Comparison of ENCODE assay signal across 22 cellular contexts in genomic region chr17:44293509-44294226, GRCh38. TPM values are rescaled to one million over a fixed set of nuclear protein-coding genes. Genes with fewer than 3 reads are reported as not detected.
DNase-seq lines count a peak whose midpoint lies in the region; ATAC-seq and TF ChIP-seq lines count a peak whose summit lies in the region.
"Had no signal": no experiment of that assay in that cellular context is flagged by ENCODE, and none has a peak within 500 bp of the region (broad histone marks: within the 10 kb centered on the region; RNA-seq: fewer than 3 reads in every experiment).

No MANE protein-coding gene starts in this region.

- 0 out of 2 replicates have a peak, but pooled peaks cover 5% of the 10 kb centered on the region for H3F3A ChIP-seq in MM.1S (ENCODE audit: insufficient read depth, low read length)

- H3K36me3 Mint-ChIP-seq in memory B cell, result no peaks in the 10 kb centered on the region

- WGBS in body of pancreas, 2 donors, result 80 to 83% methylated on average over 9 of the region's 9 CpGs

- H2AFZ ChIP-seq in MM.1S (ENCODE audit: low read length), result peak overlapping the region; percentile 35; the same call in 1 of the 2 replicates
- H2AFZ ChIP-seq: PC-9 had no signal

- DNase-seq in GM10248 (ENCODE audit: extremely low spot score) (peak; percentile 33), GM10266 (ENCODE audit: extremely low spot score) (peak; percentile 30), MM.1S (peak; percentile 84), memory B cell (ENCODE audit: low spot score in 2 of 2) (no peak), NCI-H774 (lab: John Stamatoyannopoulos, UW) (no peak), WERI-Rb-1 (no peak), body of pancreas (no peak)
- DNase-seq: ACHN, C1 segment of cervical spinal cord, DMS79 treated with DMSO at 0.1 percent for 48 hours, GOT3, NCI-H1417, NCI-H187, NCI-H2107, NCI-H510A, NCI-H82, PC-9, SIG-M5 had no signal

- H3K9me3 ChIP-seq in MM.1S (replicated peaks; ENCODE audit: insufficient read depth, low read length) (no peaks in the 10 kb centered on the region), WERI-Rb-1 (ENCODE audit: severe bottlenecking) (no peaks in the 10 kb centered on the region), body of pancreas (no peaks in the 10 kb centered on the region)

- POLR2A ChIA-PET in GM10248 (lab: Yijun Ruan, JAX), result no interaction called here

- CTCF ChIA-PET in GM10248 (lab: Yijun Ruan, JAX), result interaction anchor here (0.9 to 1.5 kb wide), 3 partner anchors 11 to 26 kb away, joined by 3 read pairs; no protein-coding TSS in a partner anchor

- H3K27me3 Mint-ChIP-seq in memory B cell, result peaks cover 11% of the 10 kb centered on the region

- no peaks in the 10 kb centered on the region for H3K9me3 Mint-ChIP-seq in memory B cell

- H3K27ac ChIP-seq in MM.1S (ENCODE audit: low read length), result peak overlapping the region; percentile 49; the same call in 1 of the 2 replicates
- H3K27ac ChIP-seq in WERI-Rb-1, result no peak overlapping the region
- H3K27ac ChIP-seq in body of pancreas, result no peak overlapping the region
- H3K27ac ChIP-seq: KMS-11, PC-9, RWPE1 had no signal

- H3K9me2 ChIP-seq in MM.1S (replicated peaks; ENCODE audit: insufficient read depth, low read length), result no peaks in the 10 kb centered on the region

- H3K9ac ChIP-seq in MM.1S (ENCODE audit: low read length), result no peak overlapping the region
- H3K9ac ChIP-seq: KMS-11 had no signal

- no peak overlapping the region for H3K4me3 Mint-ChIP-seq in memory B cell

- H3K4me1 ChIP-seq in MM.1S (ENCODE audit: low read length) (peaks cover 10% of the 10 kb centered on the region), body of pancreas (no peaks in the 10 kb centered on the region)

- no peak for TF ChIP-seq POLR2A in body of pancreas (IDR thresholded peaks at IDR 0.05)

- H3K36me3 ChIP-seq in MM.1S (replicated peaks; ENCODE audit: insufficient read depth, low read length) (no peaks in the 10 kb centered on the region), WERI-Rb-1 (no peaks in the 10 kb centered on the region), body of pancreas (replicated peaks in 1 of 2; ENCODE audit: insufficient read depth in 1 of 2, low read depth in 2 of 2) (no peaks in the 10 kb centered on the region)

- no peaks in the 10 kb centered on the region for H3K79me2 ChIP-seq in MM.1S (ENCODE audit: low read length)

- peak overlapping the region; percentile 24; the same call in 1 of the 2 replicates for H3K4me2 ChIP-seq in MM.1S (ENCODE audit: low read depth, low read length)
- H3K4me2 ChIP-seq: KMS-11, PC-9 had no signal

- H3K27ac Mint-ChIP-seq in memory B cell, result no peak overlapping the region

- intact Hi-C loops in body of pancreas (cut with DNase I), result no loop called here

- H3K27me3 ChIP-seq in MM.1S (replicated peaks; ENCODE audit: insufficient read depth, low read length) (no peaks in the 10 kb centered on the region), WERI-Rb-1 (ENCODE audit: insufficient read depth, low read depth, severe bottlenecking) (no peaks in the 10 kb centered on the region), body of pancreas (no peaks in the 10 kb centered on the region)

- peak; percentile 63 for ATAC-seq in memory B cell (ENCODE audit: low read depth)
- ATAC-seq in body of pancreas, result no peak
- ATAC-seq: HepG2, SK-N-SH treated with all-trans-retinoic acid at 6 μM for 48 hours had no signal

- no peaks in the 10 kb centered on the region for H4K20me1 ChIP-seq in MM.1S (ENCODE audit: insufficient read depth, low read length)

- TF ChIP-seq CTCF in GM10248 (IDR thresholded peaks at IDR 0.05; ENCODE audit: control extremely low read depth, extremely low read depth, low read depth, missing control alignments) (no peak), GM10266 (IDR thresholded peaks at IDR 0.05; ENCODE audit: control insufficient read depth, insufficient read depth, low read depth, missing control alignments) (no peak), MM.1S (IDR thresholded peaks at IDR 0.05; ENCODE audit: low read length) (no peak), WERI-Rb-1 (IDR thresholded peaks at IDR 0.05; ENCODE audit: low read depth, low read length) (no peak), body of pancreas (IDR thresholded peaks at IDR 0.05) (no peak)

- H3K4me1 Mint-ChIP-seq in memory B cell, result no peaks in the 10 kb centered on the region

- H3K4me3 ChIP-seq in MM.1S (ENCODE audit: low read length) (no peak overlapping the region), WERI-Rb-1 (ENCODE audit: low read depth, low read length) (no peak overlapping the region), body of pancreas (no peak overlapping the region)
- H3K4me3 ChIP-seq: PC-9 had no signal

RNA-seq across cellular contexts. Expression of gene RUNDC3A, which starts 14.7 kb away (rescaled TPM):
- 1 to 10 TPM in 1 of 2 donors, not detected in 1; 2.6 TPM for total RNA-seq in body of pancreas
- total RNA-seq: HepG2, PC-9 had no signal

RNA-seq across cellular contexts. Expression of gene SLC4A1, which starts 25.7 kb away (rescaled TPM):
- not detected for total RNA-seq in body of pancreas
- total RNA-seq: HepG2, PC-9 had no signal

RNA-seq across cellular contexts. Expression of gene SLC25A39, which starts 31.0 kb away (rescaled TPM):
- total RNA-seq in body of pancreas, result 100 to 1,000 TPM in 1 of 2 donors, 10 to 100 TPM in 1; 72.6 to 154 TPM

RNA-seq across cellular contexts. Expression of gene GRN, which starts 51.4 kb away (rescaled TPM):
- 100 to 1,000 TPM; 119 to 153 TPM for total RNA-seq in body of pancreas

Comparison
In these comparisons a context has a peak if more than half of its experiments do, and no peak if none do; other contexts are left out.
1. DNase-seq: peak in GM10248 (single experiment), GM10266 (single experiment) and MM.1S (single experiment); none in memory B cell (0 of 2), NCI-H774 (single experiment), WERI-Rb-1 (single experiment) and body of pancreas (0 of 4).